8 cellular contexts compared by ENCODE assay signal in the genomic region with DNA sequence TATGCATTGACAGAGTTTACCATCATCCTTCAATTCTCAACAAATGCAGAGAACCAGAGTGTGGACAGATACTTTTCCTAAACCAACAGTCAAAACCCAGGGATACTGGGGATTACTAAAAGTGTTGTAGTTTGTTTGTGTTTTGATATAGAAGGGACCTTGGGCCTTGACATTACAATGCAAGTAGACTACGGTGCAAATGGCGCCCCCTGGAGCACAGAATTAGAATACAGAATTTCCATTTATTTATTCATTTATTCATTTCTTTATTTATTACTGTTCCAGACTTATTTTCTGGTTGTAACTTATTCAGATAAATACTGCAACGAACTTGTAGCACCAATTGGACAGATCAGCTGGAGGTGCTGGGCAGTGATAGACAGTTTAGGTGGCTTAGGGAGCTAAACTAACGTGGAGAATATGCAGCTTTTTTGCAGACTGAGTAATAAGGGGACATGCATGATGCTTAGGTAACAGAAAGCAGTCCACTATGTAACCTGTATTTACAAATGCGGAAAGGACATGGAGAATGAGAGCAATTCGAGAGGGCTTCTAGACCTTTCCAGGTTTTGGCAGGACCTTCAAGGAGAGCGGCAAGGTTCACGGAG. TPM values are rescaled to one million over a fixed set of nuclear protein-coding genes. Genes with fewer than 3 reads are reported as not detected.
A peak's percentile ranks its signal among the peaks of the same experiment; 100 is the strongest.
DNase-seq lines count a peak whose midpoint lies in the region; ATAC-seq and TF ChIP-seq lines count a peak whose summit lies in the region.

No MANE protein-coding gene starts in this region.

- peak overlapping the region in 1 of 10 donors; percentile 9 for H3K27ac ChIP-seq in heart right ventricle

- no peaks in the 10 kb centered on the region for H3K27me3 ChIP-seq in heart right ventricle

- TF ChIP-seq CTCF in GM20000 (IDR thresholded peaks at IDR 0.05; ENCODE audit: extremely low read depth, missing control alignments) (peak; percentile 35), heart right ventricle (IDR thresholded peaks at IDR 0.05) (peak; percentile 52 to 85 (median 76))

- DNase-seq in AG08395 (ENCODE audit: low spot score): peak; percentile 49
- no peak for DNase-seq in GM20000 (ENCODE audit: low spot score)
- DNase-seq in SW480 (ENCODE audit: low spot score): peak; percentile 30
- DNase-seq in heart right ventricle: peak in 1 of 2 donors; percentile 35
- peak; percentile 38 for DNase-seq in stimulated activated CD8-positive, alpha-beta memory T cell treated with anti-CD3 and anti-CD28 coated beads, Interleukin-4, amount 100 ng/mL, for 48 hours
- no peak for DNase-seq in NCI-H187 treated with DMSO at 0.1 percent for 48 hours (lab: John Stamatoyannopoulos, UW)
- DNase-seq in SHP77 treated with DMSO at 0.1 percent for 48 hours (lab: John Stamatoyannopoulos, UW): no peak
- no peak for DNase-seq in NOMO-1 treated with dmso at 0.1 percent for 144 hours (lab: John Stamatoyannopoulos, UW; ENCODE audit: unreplicated experiment)

- intact Hi-C loops in heart right ventricle (cut with DNase I): loop anchor here in 9 of 10 donors (1.0 to 5.0 kb wide), 6 partner anchors 39 to 51 kb away; partner anchors contain the start of gene KIRREL1 (in 5 of the 9)

- no peak overlapping the region for H3K4me3 ChIP-seq in heart right ventricle

- peaks cover 2 to 54% (median 29%) of the 10 kb centered on the region in 9 donors for H3K4me1 ChIP-seq in heart right ventricle

- H3K9me3 ChIP-seq in heart right ventricle: no peaks in the 10 kb centered on the region

- H3K36me3 ChIP-seq in heart right ventricle: peaks cover 0 to 7% (median 0%) of the 10 kb centered on the region in 9 donors

- ATAC-seq in heart right ventricle: peak in 5 of 8 donors; percentile 24 to 55 (median 49)

- 55 to 61% methylated on average over 8 of the region's 8 CpGs for WGBS in heart right ventricle, 2 donors

RNA-seq across cellular contexts. Expression of gene KIRREL1, which starts 42.6 kb away (rescaled TPM):
- 10 to 100 TPM in 3 of 10 donors, 1 to 10 TPM in 7; 4.7 to 14.7 (median 7.5) TPM for total RNA-seq in heart right ventricle
- polyA plus RNA-seq in heart right ventricle: 1 to 10 TPM; 4.1 to 4.5 TPM

Comparison
In these comparisons a context has a peak if more than half of its experiments do, and no peak if none do; other contexts are left out.
1. DNase-seq: peak in AG08395 (single experiment), SW480 (single experiment) and stimulated activated CD8-positive, alpha-beta memory T cell treated with anti-CD3 and anti-CD28 coated beads, Interleukin-4, amount 100 ng/mL, for 48 hours (single experiment); none in GM20000 (single experiment), NCI-H187 treated with DMSO at 0.1 percent for 48 hours (single experiment), SHP77 treated with DMSO at 0.1 percent for 48 hours (single experiment) and NOMO-1 treated with dmso at 0.1 percent for 144 hours (single experiment).